In genomic region chr20:20417891-20418676, GRCh38 we compare ENCODE assay signal across 1 cellular context.
TF ChIP-seq lines count a peak whose summit lies in the region.

No MANE protein-coding gene starts in this region.

TF ChIP-seq in HepG2, 621 proteins besides CTCF, POLR2A, EP300 and RAD21:
- peak; percentile 79 for TF ChIP-seq NFE2L2 (IDR thresholded peaks at IDR 0.05; ENCODE audit: low read length)
- no peak for TF ChIP-seq ZNF773 (CRISPR knock-in tag; IDR thresholded peaks at IDR 0.05; ENCODE audit: borderline replicate concordance)
- TF ChIP-seq MAFK (conservative IDR thresholded peaks at IDR 0.05 in 1 of 2, IDR thresholded peaks at IDR 0.05 in 1 of 2; ENCODE audit: low read length in 2 of 2) = 0 out of 4 replicates have a peak, but pooled peaks of 1 of the 2 experiments have one; percentile 3
- no peak for TF ChIP-seq MXD4 (CRISPR knock-in tag; IDR thresholded peaks at IDR 0.05)
